ENCODE assay signal across 33 cellular contexts in the genomic region with DNA sequence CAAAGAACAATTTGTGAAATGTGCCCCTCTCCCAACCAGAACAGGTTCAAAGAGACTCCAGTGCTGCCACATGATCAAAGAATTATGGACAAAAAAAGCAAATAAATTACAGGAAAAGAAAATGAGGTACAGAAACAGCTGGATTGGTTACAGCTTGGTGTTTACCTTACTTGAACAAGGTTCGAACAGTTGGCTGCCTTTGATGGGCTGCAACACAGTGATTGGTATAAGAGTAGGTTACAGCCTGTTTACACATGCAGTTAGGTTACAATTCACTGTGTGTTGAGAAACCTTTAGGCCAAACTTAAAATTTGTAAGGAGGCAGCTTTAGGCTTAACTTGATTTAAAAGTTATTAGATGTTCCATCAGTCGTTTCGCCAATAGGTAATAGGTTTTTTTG.
"Had no signal": no experiment of that assay in that cellular context is flagged by ENCODE, and none has a peak within 500 bp of the region (broad histone marks: within the 10 kb centered on the region; RNA-seq: fewer than 3 reads in every experiment).

No MANE protein-coding gene starts in this region.

- ATAC-seq: activated CD8-positive, alpha-beta T cell treated with anti-CD3 and anti-CD28 coated beads for 36 hours; activated naive CD4-positive, alpha-beta T cell treated with anti-CD3 and anti-CD28 coated beads, Interleukin-2, amount 50 U/mL, for 72 hours; activated T-cell treated with anti-CD3 and anti-CD28 coated beads, Interleukin-2, amount 50 U/mL, for 4 hours; activated T-cell treated with anti-CD3 and anti-CD28 coated beads, Interleukin-2, amount 50 U/mL, for 72 hours; activated T-helper 17 cell treated with anti-CD3 and anti-CD28 coated beads, Interleukin-2, amount 50 U/mL, for 72 hours; body of pancreas had no signal

- FAIRE-seq: astrocyte, TTC549 had no signal

- H3K4me3 ChIP-seq: adrenal gland, body of pancreas, breast epithelium had no signal

- H3K9me3 ChIP-seq: adrenal gland, body of pancreas, breast epithelium had no signal

- H3K27ac ChIP-seq: adrenal gland, body of pancreas, brain microvascular endothelial cell, breast epithelium, VCaP had no signal

- H3K36me3 ChIP-seq: adrenal gland, brain microvascular endothelial cell, breast epithelium had no signal

- DNase-seq: activated B cell treated with CpG ODN at 0.5 μM for 24 hours; activated CD4-positive, alpha-beta memory T cell treated with anti-CD3 and anti-CD28 coated beads for 36 hours; activated CD4-positive, alpha-beta T cell treated with anti-CD3 and anti-CD28 coated beads for 4 hours; activated CD4-positive, alpha-beta T cell treated with anti-CD3 and anti-CD28 coated beads, Interleukin-2, amount 10 ng/mL, durations not matched to agents 24 days and 14 days; activated CD4-positive, alpha-beta T cell treated with anti-CD3 and anti-CD28 coated beads, Interleukin-2, amount 50 U/mL, for 1 hour; activated CD4-positive, alpha-beta T cell treated with anti-CD3 and anti-CD28 coated beads, Interleukin-2, amount 50 U/mL, for 4 hours; activated CD4-positive, CD25-positive, alpha-beta regulatory T cell treated with anti-CD3 and anti-CD28 coated beads, Interleukin-2, amount 50 U/mL, for 72 hours; activated CD8-positive, alpha-beta memory T cell treated with anti-CD3 and anti-CD28 coated beads, Interleukin-2, amount 50 U/mL, for 4 hours; activated CD8-positive, alpha-beta T cell treated with anti-CD3 and anti-CD28 coated beads for 36 hours; activated effector memory CD4-positive, alpha-beta T cell treated with anti-CD3 and anti-CD28 coated beads, Interleukin-2, amount 50 U/mL, for 16 hours; activated gamma-delta T cell treated with Interleukin-2 at 50 U/mL for 16 hours; activated naive CD4-positive, alpha-beta T cell; activated naive CD4-positive, alpha-beta T cell treated with anti-CD3 and anti-CD28 coated beads for 36 hours; activated naive CD4-positive, alpha-beta T cell treated with anti-CD3 and anti-CD28 coated beads, Interleukin-2, amount 50 U/mL, for 16 hours; activated T-cell treated with anti-CD3 and anti-CD28 coated beads for 4 hours; activated T-cell treated with anti-CD3 and anti-CD28 coated beads, Interleukin-2, amount 50 U/mL, for 1 hour; activated T-cell treated with anti-CD3 and anti-CD28 coated beads, Interleukin-2, amount 50 U/mL, for 4 hours; activated T-cell treated with anti-CD3 and anti-CD28 coated beads, Interleukin-2, amount 50 U/mL, for 72 hours; adrenal gland; amniotic stem cell; aorta; body of pancreas; brain microvascular endothelial cell; central memory CD4-positive, alpha-beta T cell; T-helper 1 cell; T-helper 2 cell; T-helper 9 cell had no signal

- H3K27me3 ChIP-seq: adrenal gland, body of pancreas, brain microvascular endothelial cell, breast epithelium had no signal
